ENCODE assay signal across 33 cellular contexts in genomic region chr10:100866010-100866409, GRCh38. TPM values are rescaled to one million over a fixed set of nuclear protein-coding genes. Genes with fewer than 3 reads are reported as not detected.
DNase-seq lines count a peak whose midpoint lies in the region; ATAC-seq, FAIRE-seq and TF ChIP-seq lines count a peak whose summit lies in the region.
"Had no signal": no experiment of that assay in that cellular context is flagged by ENCODE, and none has a peak within 500 bp of the region (broad histone marks: within the 10 kb centered on the region; RNA-seq: fewer than 3 reads in every experiment).

No MANE protein-coding gene starts in this region.

- peaks cover 97% of the 10 kb centered on the region for H3K27me3 Mint-ChIP-seq in endodermal cell (ENCODE audit: insufficient read depth)
- peaks cover 58% of the 10 kb centered on the region for H3K27me3 Mint-ChIP-seq in nephron (ENCODE audit: low read depth)
- peaks cover 38% of the 10 kb centered on the region for H3K27me3 Mint-ChIP-seq in CD8-positive, alpha-beta T cell (ENCODE audit: low read depth)

- H3K27ac ChIP-seq in A673 (ENCODE audit: low read depth, low read length, poor library complexity, severe bottlenecking) (no peak overlapping the region), HUES6 (ENCODE audit: low read depth, low read length) (no peak overlapping the region), endodermal cell (ENCODE audit: low read depth, low read length) (no peak overlapping the region)
- H3K27ac ChIP-seq in CD8-positive, alpha-beta T cell (ENCODE audit: low read depth, low read length) = no peak overlapping the region
- H3K27ac ChIP-seq: A549, adrenal gland, brain microvascular endothelial cell, dorsolateral prefrontal cortex, gastrocnemius medialis, right atrium auricular region had no signal

- POLR2A ChIA-PET in A673 (lab: Charles Lee; ENCODE audit: low non-redundant PET) = no interaction called here
- POLR2A ChIA-PET in CD8-positive, alpha-beta T cell (lab: Charles Lee) = no interaction called here

- H3K36me3 Mint-ChIP-seq in endodermal cell (ENCODE audit: low read depth) (no peaks in the 10 kb centered on the region), nephron (ENCODE audit: low read depth) (no peaks in the 10 kb centered on the region)
- no peaks in the 10 kb centered on the region for H3K36me3 Mint-ChIP-seq in CD8-positive, alpha-beta T cell
- H3K36me3 Mint-ChIP-seq: activated naive CD4-positive, alpha-beta T cell treated with anti-CD3 and anti-CD28 coated beads, Interleukin-2, amount 10 ng/mL, durations not matched to agents 7 days and 5 days; CD4-positive, alpha-beta memory T cell had no signal

- no peak for FAIRE-seq in H54 (lab: Jason Lieb, UNC)
- FAIRE-seq: A549, GM18507, GM19239, urothelium cell line had no signal

- H3K27ac Mint-ChIP-seq in endodermal cell = no peak overlapping the region
- H3K27ac Mint-ChIP-seq in nephron = no peak overlapping the region
- no peak overlapping the region for H3K27ac Mint-ChIP-seq in CD8-positive, alpha-beta T cell
- H3K27ac Mint-ChIP-seq: activated CD8-positive, alpha-beta T cell treated with anti-CD3 and anti-CD28 coated beads, Interleukin-2, amount 10 ng/mL, durations not matched to agents 7 days and 5 days; activated naive CD4-positive, alpha-beta T cell treated with anti-CD3 and anti-CD28 coated beads, Interleukin-2, amount 10 ng/mL, durations not matched to agents 7 days and 5 days; CD4-positive, alpha-beta memory T cell had no signal

- intact Hi-C loops in A673 (cut with micrococcal nuclease; ENCODE audit: unreplicated experiment) = no loop called here
- intact Hi-C loops in CD8-positive, alpha-beta T cell (cut with DNase I, micrococcal nuclease) = no loop called here

- no peak overlapping the region for H3K9ac ChIP-seq in HUES6 (ENCODE audit: low read length)
- no peak overlapping the region for H3K9ac ChIP-seq in endodermal cell (ENCODE audit: extremely low read depth, low read length, poor library complexity, severe bottlenecking)

- H3K4me1 Mint-ChIP-seq in endodermal cell (peaks cover 5% of the 10 kb centered on the region), nephron (peaks cover 11% of the 10 kb centered on the region)
- peaks cover 2% of the 10 kb centered on the region for H3K4me1 Mint-ChIP-seq in CD8-positive, alpha-beta T cell (ENCODE audit: low read depth)
- H3K4me1 Mint-ChIP-seq: activated naive CD4-positive, alpha-beta T cell treated with anti-CD3 and anti-CD28 coated beads, Interleukin-2, amount 10 ng/mL, durations not matched to agents 7 days and 5 days had no signal

- H3K9me3 Mint-ChIP-seq in endodermal cell (no peaks in the 10 kb centered on the region), nephron (no peaks in the 10 kb centered on the region)
- H3K9me3 Mint-ChIP-seq in CD8-positive, alpha-beta T cell = no peaks in the 10 kb centered on the region
- H3K9me3 Mint-ChIP-seq: activated naive CD4-positive, alpha-beta T cell treated with anti-CD3 and anti-CD28 coated beads, Interleukin-2, amount 10 ng/mL, durations not matched to agents 7 days and 5 days; activated T-helper 17 cell treated with anti-CD3 and anti-CD28 coated beads, Interleukin-2, amount 50 U/mL, for 72 hours; CD4-positive, alpha-beta memory T cell had no signal

- H3K9me3 ChIP-seq in A673 (ENCODE audit: low read depth, low read length, poor library complexity, severe bottlenecking) = no peaks in the 10 kb centered on the region
- H3K9me3 ChIP-seq in HUES6 (ENCODE audit: control insufficient read depth, insufficient read depth, low read depth, low read length) = no peaks in the 10 kb centered on the region
- H3K9me3 ChIP-seq in endodermal cell (ENCODE audit: control insufficient read depth, low read length) = no peaks in the 10 kb centered on the region
- H3K9me3 ChIP-seq in CD8-positive, alpha-beta T cell (ENCODE audit: low read length) = no peaks in the 10 kb centered on the region
- H3K9me3 ChIP-seq: A549, adrenal gland, gastrocnemius medialis, right atrium auricular region had no signal

- BruUV-seq in A673 (replicated peaks; lab: Mats Ljungman, UMichigan) = no TSS peak

- H3K27me3 ChIP-seq in A673 (replicated peaks; ENCODE audit: insufficient read depth, low read depth, low read length, poor library complexity) (peaks cover 15% of the 10 kb centered on the region), HUES6 (ENCODE audit: control insufficient read depth, insufficient read depth, low read length) (peaks cover 64% of the 10 kb centered on the region), endodermal cell (ENCODE audit: control insufficient read depth, insufficient read depth, low read length, poor library complexity, severe bottlenecking) (peaks cover 80% of the 10 kb centered on the region)
- no peaks in the 10 kb centered on the region for H3K27me3 ChIP-seq in CD8-positive, alpha-beta T cell (ENCODE audit: insufficient read depth, low read length)
- H3K27me3 ChIP-seq: adrenal gland had no signal

- no peak for ATAC-seq in CD8-positive, alpha-beta T cell
- ATAC-seq: activated CD8-positive, alpha-beta T cell treated with anti-CD3 and anti-CD28 coated beads, Interleukin-2, amount 10 ng/mL, durations not matched to agents 7 days and 5 days; activated T-helper 17 cell treated with anti-CD3 and anti-CD28 coated beads, Interleukin-2, amount 50 U/mL, for 72 hours; gastrocnemius medialis; left colon had no signal

- CTCF ChIA-PET in A673 (lab: Charles Lee) = interaction anchor here (0.7 to 1.2 kb wide), 2 partner anchors 12 to 23 kb away, joined by 3 read pairs; no protein-coding TSS in a partner anchor
- CTCF ChIA-PET in CD8-positive, alpha-beta T cell (lab: Charles Lee) = no interaction called here

- DNase-seq in A673 (ENCODE audit: low spot score) = peak; percentile 16
- DNase-seq in endodermal cell = no peak
- DNase-seq in UCSD-AML1 (lab: John Stamatoyannopoulos, UW; ENCODE audit: unreplicated experiment) = no peak
- DNase-seq in H54 (ENCODE audit: insufficient read length, low spot score) = no peak
- DNase-seq in CD8-positive, alpha-beta T cell = no peak
- no peak for DNase-seq in NCI-H146 treated with DMSO at 0.1 percent for 48 hours (lab: John Stamatoyannopoulos, UW; ENCODE audit: unreplicated experiment)
- DNase-seq: activated CD4-positive, alpha-beta T cell treated with anti-CD3 and anti-CD28 coated beads for 4 hours; activated CD8-positive, alpha-beta T cell treated with anti-CD3 and anti-CD28 coated beads, Interleukin-2, amount 10 ng/mL, durations not matched to agents 7 days and 5 days; activated naive CD4-positive, alpha-beta T cell treated with anti-CD3 and anti-CD28 coated beads, Interleukin-2, amount 10 ng/mL, durations not matched to agents 7 days and 5 days; adrenal gland; brain microvascular endothelial cell; CD4-positive, alpha-beta memory T cell; DMS 273 treated with DMSO at 0.1 percent for 48 hours; gastrocnemius medialis; left colon; mammary epithelial cell; MV-4-11; NCI-H1436 treated with DMSO at 0.1 percent for 48 hours; NCI-H2171; NCI-H510A; NK-92 treated with Interleukin-12 subunit alpha and Interleukin-12 subunit beta, amount 100 ng/mL, for 24 hours; SHP77 treated with DMSO at 0.1 percent for 48 hours; stimulated activated CD4-positive, alpha-beta T cell treated with anti-CD3 and anti-CD28 coated beads, Interleukin-1b, Interleukin-23, amount 100 ng/mL, for 48 hours; stimulated activated naive CD4-positive, alpha-beta T cell treated with Interleukin-2 at 50 U/mL for 16 hours had no signal

- peak overlapping the region; percentile 33 for H3K4me3 Mint-ChIP-seq in endodermal cell
- peak overlapping the region; percentile 1 to 40 (median 15) for H3K4me3 Mint-ChIP-seq in nephron
- no peak overlapping the region for H3K4me3 Mint-ChIP-seq in CD8-positive, alpha-beta T cell
- H3K4me3 Mint-ChIP-seq: activated CD8-positive, alpha-beta T cell treated with anti-CD3 and anti-CD28 coated beads, Interleukin-2, amount 10 ng/mL, durations not matched to agents 7 days and 5 days; activated naive CD4-positive, alpha-beta T cell treated with anti-CD3 and anti-CD28 coated beads, Interleukin-2, amount 10 ng/mL, durations not matched to agents 7 days and 5 days; activated T-helper 17 cell treated with anti-CD3 and anti-CD28 coated beads, Interleukin-2, amount 50 U/mL, for 72 hours had no signal

- no peaks in the 10 kb centered on the region for H3K36me3 ChIP-seq in A673 (ENCODE audit: insufficient read depth, low read length, poor library complexity, severe bottlenecking)
- no peaks in the 10 kb centered on the region for H3K36me3 ChIP-seq in HUES6 (ENCODE audit: control insufficient read depth, insufficient read depth, low read length)
- H3K36me3 ChIP-seq in endodermal cell (ENCODE audit: control insufficient read depth, insufficient read depth, low read length) = no peaks in the 10 kb centered on the region
- no peaks in the 10 kb centered on the region for H3K36me3 ChIP-seq in CD8-positive, alpha-beta T cell (ENCODE audit: insufficient read depth, low read length)
- H3K36me3 ChIP-seq: adrenal gland, brain microvascular endothelial cell, gastrocnemius medialis, right atrium auricular region had no signal

- WGBS in endodermal cell (ENCODE audit: insufficient coverage in 1 of 2, insufficient read length in 1 of 2), 2 experiments = 83 to 85% methylated on average over 1 to 7 of the region's 7 CpGs

- no peak for TF ChIP-seq POLR2A in H54 (IDR thresholded peaks at IDR 0.05; ENCODE audit: low read depth, low read length)

- H3K4me3 ChIP-seq in A673 (ENCODE audit: low read depth, low read length, poor library complexity, severe bottlenecking) = peak overlapping the region; percentile 12
- H3K4me3 ChIP-seq in HUES6 (ENCODE audit: low read depth, low read length) = peak overlapping the region; percentile 50
- no peak overlapping the region for H3K4me3 ChIP-seq in endodermal cell (ENCODE audit: low read length)
- no peak overlapping the region for H3K4me3 ChIP-seq in CD8-positive, alpha-beta T cell (ENCODE audit: low read depth, low read length)
- H3K4me3 ChIP-seq: A549, adrenal gland, gastrocnemius medialis, right atrium auricular region had no signal

- TF ChIP-seq CTCF in A673 (conservative IDR thresholded peaks at IDR 0.05; ENCODE audit: low read depth, low read length) (no peak), endodermal cell (conservative IDR thresholded peaks at IDR 0.05) (no peak), nephron (IDR thresholded peaks at IDR 0.05; ENCODE audit: unreplicated experiment in 3 of 3) (no peak)
- no peak for TF ChIP-seq CTCF in CD8-positive, alpha-beta T cell (IDR thresholded peaks at IDR 0.05)

- H3K4me1 ChIP-seq in A673 (ENCODE audit: insufficient read depth, low read length, poor library complexity, severe bottlenecking) (peaks cover 10% of the 10 kb centered on the region), HUES6 (ENCODE audit: control insufficient read depth, insufficient read depth, low read length) (peaks cover 11% of the 10 kb centered on the region), endodermal cell (ENCODE audit: control insufficient read depth, insufficient read depth, low read length) (no peaks in the 10 kb centered on the region)
- H3K4me1 ChIP-seq in CD8-positive, alpha-beta T cell (ENCODE audit: insufficient read depth, low read length) = no peaks in the 10 kb centered on the region
- H3K4me1 ChIP-seq: A549, adrenal gland, gastrocnemius medialis, right atrium auricular region had no signal

RNA-seq across cellular contexts. Expression of gene SLF2, which starts 46.8 kb away (rescaled TPM):
- total RNA-seq in A673 (2021) (34.6 and 39.4 TPM in 2 replicates), endodermal cell (10 to 100 TPM; 31.5 to 38.9 TPM)
- polyA plus RNA-seq in endodermal cell (2013, experiment 1 of 2) = 16.6 TPM
- polyA plus RNA-seq in endodermal cell (2013, experiment 2 of 2) = 18.9 TPM
- 1 to 10 TPM; 8.0 to 8.3 TPM for total RNA-seq in CD8-positive, alpha-beta T cell

Comparison
In these comparisons a context has a peak if more than half of its experiments do, and no peak if none do; other contexts are left out.
1. H3K4me3 ChIP-seq: peak in A673 (single experiment) and HUES6 (single experiment); none in endodermal cell (single experiment) and CD8-positive, alpha-beta T cell (single experiment).